Comparison of ENCODE assay signal across 16 cellular contexts in genomic region chr2:212547716-212548458, GRCh38. TPM values are rescaled to one million over a fixed set of nuclear protein-coding genes. Genes with fewer than 3 reads are reported as not detected.
DNase-seq lines count a peak whose midpoint lies in the region; ATAC-seq, FAIRE-seq and TF ChIP-seq lines count a peak whose summit lies in the region.
"Had no signal": no experiment of that assay in that cellular context is flagged by ENCODE, and none has a peak within 500 bp of the region (broad histone marks: within the 10 kb centered on the region; RNA-seq: fewer than 3 reads in every experiment).

No MANE protein-coding gene starts in this region.

- DNase-seq in NCI-H69 (lab: John Stamatoyannopoulos, UW) (peak; percentile 57), NCI-H524 (lab: John Stamatoyannopoulos, UW) (no peak), H54 (ENCODE audit: insufficient read length, low spot score) (no peak), Peyer's patch (no peak)
- no peak for DNase-seq in activated CD4-positive, alpha-beta memory T cell treated with anti-CD3 and anti-CD28 coated beads, Interleukin-2, amount 10 ng/mL, durations not matched to agents 7 days and 5 days
- DNase-seq: DMS153, NCI-H1436 treated with DMSO at 0.1 percent for 48 hours, NCI-H2227 treated with DMSO at 0.1 percent for 48 hours, NCI-H748 treated with DMSO at 0.1 percent for 48 hours had no signal

- no peak for TF ChIP-seq POLR2A in H54 (IDR thresholded peaks at IDR 0.05; ENCODE audit: low read depth, low read length)
- TF ChIP-seq POLR2A in Peyer's patch (IDR thresholded peaks at IDR 0.05): no peak

- TF ChIP-seq CTCF in 22Rv1 (IDR thresholded peaks at IDR 0.05): no peak
- no peak for TF ChIP-seq CTCF in Peyer's patch (IDR thresholded peaks at IDR 0.05)

- ATAC-seq in GM18511 (IDR thresholded peaks at IDR 0.05; ENCODE audit: unreplicated experiment): peak; percentile 16

- H3K27me3 Mint-ChIP-seq in activated CD4-positive, alpha-beta memory T cell treated with anti-CD3 and anti-CD28 coated beads, Interleukin-2, amount 10 ng/mL, durations not matched to agents 7 days and 5 days: no peaks in the 10 kb centered on the region

- POLR2A ChIA-PET in activated CD4-positive, alpha-beta memory T cell treated with anti-CD3 and anti-CD28 coated beads, Interleukin-2, amount 10 ng/mL, durations not matched to agents 7 days and 5 days (lab: Charles Lee): no interaction called here

- no peaks in the 10 kb centered on the region for H3K27me3 ChIP-seq in Peyer's patch
- H3K27me3 ChIP-seq: SJCRH30 had no signal

- no peaks in the 10 kb centered on the region for H3K36me3 Mint-ChIP-seq in activated CD4-positive, alpha-beta memory T cell treated with anti-CD3 and anti-CD28 coated beads, Interleukin-2, amount 10 ng/mL, durations not matched to agents 7 days and 5 days (ENCODE audit: low read depth)

- H3K4me3 ChIP-seq in mesodermal cell (ENCODE audit: extremely low read depth, insufficient read depth, low read length, poor library complexity, severe bottlenecking) (no peak overlapping the region), Peyer's patch (no peak overlapping the region)
- H3K4me3 ChIP-seq: HAP-1, SJCRH30 had no signal

- H3K4me1 ChIP-seq in mesodermal cell (ENCODE audit: control insufficient read depth, insufficient read depth, low read length, poor library complexity, severe bottlenecking): peaks cover 4% of the 10 kb centered on the region
- no peaks in the 10 kb centered on the region for H3K4me1 ChIP-seq in Peyer's patch
- H3K4me1 ChIP-seq: HAP-1, SJCRH30 had no signal

- no peak overlapping the region for H3K27ac Mint-ChIP-seq in activated CD4-positive, alpha-beta memory T cell treated with anti-CD3 and anti-CD28 coated beads, Interleukin-2, amount 10 ng/mL, durations not matched to agents 7 days and 5 days

- H3K36me3 ChIP-seq in mesodermal cell (ENCODE audit: control insufficient read depth, insufficient read depth, low read length) (no peaks in the 10 kb centered on the region), Peyer's patch (no peaks in the 10 kb centered on the region)
- H3K36me3 ChIP-seq: HAP-1, SJCRH30 had no signal

- H3K9me3 ChIP-seq in mesodermal cell (ENCODE audit: control insufficient read depth, low read length) (no peaks in the 10 kb centered on the region), Peyer's patch (no peaks in the 10 kb centered on the region)
- H3K9me3 ChIP-seq: HAP-1, SJCRH30 had no signal

- no peak overlapping the region for H3K4me3 Mint-ChIP-seq in activated CD4-positive, alpha-beta memory T cell treated with anti-CD3 and anti-CD28 coated beads, Interleukin-2, amount 10 ng/mL, durations not matched to agents 7 days and 5 days

- H3K4me1 Mint-ChIP-seq in activated CD4-positive, alpha-beta memory T cell treated with anti-CD3 and anti-CD28 coated beads, Interleukin-2, amount 10 ng/mL, durations not matched to agents 7 days and 5 days: no peaks in the 10 kb centered on the region

- CTCF ChIA-PET in activated CD4-positive, alpha-beta memory T cell treated with anti-CD3 and anti-CD28 coated beads, Interleukin-2, amount 10 ng/mL, durations not matched to agents 7 days and 5 days (lab: Charles Lee): interaction anchor here (0.9 to 1.1 kb wide), 2 partner anchors 20 to 803 kb away, joined by 3 read pairs; no protein-coding TSS in a partner anchor

- peak overlapping the region; percentile 78 for H3K27ac ChIP-seq in 22Rv1
- H3K27ac ChIP-seq in mesodermal cell (ENCODE audit: low read depth, low read length, severe bottlenecking): peak overlapping the region; percentile 11
- no peak overlapping the region for H3K27ac ChIP-seq in Peyer's patch
- H3K27ac ChIP-seq: HL-60, RWPE1, SJCRH30 had no signal

- no peaks in the 10 kb centered on the region for H3K9me3 Mint-ChIP-seq in activated CD4-positive, alpha-beta memory T cell treated with anti-CD3 and anti-CD28 coated beads, Interleukin-2, amount 10 ng/mL, durations not matched to agents 7 days and 5 days

- FAIRE-seq in H54 (lab: Jason Lieb, UNC): no peak

RNA-seq across cellular contexts. Expression of gene ERBB4, which starts 9.3 kb away (rescaled TPM):
- 1.1 TPM for polyA plus RNA-seq in mesodermal cell (2013, experiment 1 of 2)
- 0.91 TPM for polyA plus RNA-seq in mesodermal cell (2013, experiment 2 of 2)
- total RNA-seq in activated CD4-positive, alpha-beta memory T cell treated with anti-CD3 and anti-CD28 coated beads, Interleukin-2, amount 10 ng/mL, durations not matched to agents 7 days and 5 days: not detected
- under 1 TPM in 2 of 4 donors, not detected in 2; 0.09 to 0.67 TPM for total RNA-seq in Peyer's patch

Comparison
In these comparisons a context has a peak if more than half of its experiments do, and no peak if none do; other contexts are left out.
1. H3K27ac ChIP-seq: peak in 22Rv1 (single experiment) and mesodermal cell (single experiment); none in Peyer's patch (0 of 4).